In genomic region chr5:135176991-135177390, GRCh38 we compare ENCODE assay signal across 16 cellular contexts.
DNase-seq lines count a peak whose midpoint lies in the region; ATAC-seq and TF ChIP-seq lines count a peak whose summit lies in the region.
"Had no signal": no experiment of that assay in that cellular context is flagged by ENCODE, and none has a peak within 500 bp of the region (broad histone marks: within the 10 kb centered on the region; RNA-seq: fewer than 3 reads in every experiment).

No MANE protein-coding gene starts in this region.

- no peaks in the 10 kb centered on the region for H4K20me1 ChIP-seq in Karpas-422 (ENCODE audit: insufficient read depth, low read depth, low read length)
- H4K20me1 ChIP-seq: BLaER1 treated with 17β-estradiol and CSF1 and Interleukin-3, amounts not matched to agents 10 nM and 100 nM had no signal

- WGBS in esophagus muscularis mucosa: 100% methylated on average over 6 of the region's 7 CpGs

- peak overlapping the region; percentile 55 for H3K4me2 ChIP-seq in Karpas-422 (ENCODE audit: low read depth, low read length, poor library complexity, severe bottlenecking)
- H3K4me2 ChIP-seq: BLaER1 treated with 17β-estradiol and CSF1 and Interleukin-3, amounts not matched to agents 10 nM and 100 nM; GM23338 had no signal

- no peak for TF ChIP-seq EP300 in esophagus muscularis mucosa (IDR thresholded peaks at IDR 0.05)

- BruUV-seq in Caco-2 (replicated peaks; lab: Mats Ljungman, UMichigan): no TSS peak

- H3K4me1 ChIP-seq in Caco-2 (peaks cover 31% of the 10 kb centered on the region), Karpas-422 (ENCODE audit: low read length) (peaks cover 81% of the 10 kb centered on the region), esophagus muscularis mucosa (no peaks in the 10 kb centered on the region)
- no peaks in the 10 kb centered on the region for H3K4me1 ChIP-seq in naive thymus-derived CD4-positive, alpha-beta T cell (ENCODE audit: control insufficient read depth in 2 of 2, insufficient read depth in 2 of 2, low read length in 2 of 2)
- H3K4me1 ChIP-seq: BLaER1 treated with 17β-estradiol and CSF1 and Interleukin-3, amounts not matched to agents 10 nM and 100 nM had no signal

- no peaks in the 10 kb centered on the region for H3K9me2 ChIP-seq in Karpas-422 (replicated peaks; ENCODE audit: insufficient read depth, low read length)

- H3K27ac Mint-ChIP-seq in Caco-2 (ENCODE audit: unreplicated experiment) (peak overlapping the region; percentile 8), osteocyte (ENCODE audit: unreplicated experiment) (no peak overlapping the region)
- H3K27ac Mint-ChIP-seq in naive thymus-derived CD4-positive, alpha-beta T cell: no peak overlapping the region
- H3K27ac Mint-ChIP-seq: B cell; CD8-positive, alpha-beta T cell; GM23338 had no signal

- no peak for DNase-seq in Caco-2
- no peak for DNase-seq in Karpas-422
- peak; percentile 85 for DNase-seq in esophagus muscularis mucosa (ENCODE audit: extremely low spot score)
- peak; percentile 79 for DNase-seq in osteocyte (ENCODE audit: extremely low spot score, unreplicated experiment)
- DNase-seq in activated naive CD4-positive, alpha-beta T cell treated with anti-CD3 and anti-CD28 coated beads, Interleukin-2, amount 50 U/mL, for 16 hours: no peak
- no peak for DNase-seq in naive thymus-derived CD4-positive, alpha-beta T cell
- DNase-seq: CD8-positive, alpha-beta T cell; DMS 273 treated with DMSO at 0.1 percent for 48 hours; DMS53; GDM1; H7; IMR-90 had no signal

- H3K4me3 ChIP-seq in Caco-2 (ENCODE audit: low read depth, low read length) (no peak overlapping the region), Karpas-422 (ENCODE audit: low read length) (no peak overlapping the region), esophagus muscularis mucosa (no peak overlapping the region)
- H3K4me3 ChIP-seq in naive thymus-derived CD4-positive, alpha-beta T cell (ENCODE audit: low read length): no peak overlapping the region
- H3K4me3 ChIP-seq: BLaER1 treated with 17β-estradiol and CSF1 and Interleukin-3, amounts not matched to agents 10 nM and 100 nM; GM23338 had no signal

- H3K27ac ChIP-seq in Karpas-422 (ENCODE audit: low read length): peak overlapping the region; percentile 87; the same call in 1 of the 2 replicates
- no peak overlapping the region for H3K27ac ChIP-seq in esophagus muscularis mucosa (replicated peaks in 1 of 4)
- no peak overlapping the region for H3K27ac ChIP-seq in naive thymus-derived CD4-positive, alpha-beta T cell (ENCODE audit: low read depth, low read length)
- H3K27ac ChIP-seq: BLaER1 treated with 17β-estradiol and CSF1 and Interleukin-3, amounts not matched to agents 10 nM and 100 nM had no signal

- POLR2A ChIA-PET in Caco-2 (lab: Charles Lee): no interaction called here
- POLR2A ChIA-PET in naive thymus-derived CD4-positive, alpha-beta T cell (lab: Charles Lee): no interaction called here

- CTCF ChIA-PET in Caco-2 (lab: Charles Lee): no interaction called here
- CTCF ChIA-PET in naive thymus-derived CD4-positive, alpha-beta T cell (lab: Charles Lee): no interaction called here

- H3K27me3 ChIP-seq in Caco-2 (replicated peaks; ENCODE audit: control insufficient read depth, insufficient read depth, low read length) (no peaks in the 10 kb centered on the region), Karpas-422 (ENCODE audit: low read length) (no peaks in the 10 kb centered on the region), esophagus muscularis mucosa (peaks cover 0 to 22% (median 0%) of the 10 kb centered on the region in 4 donors)
- no peaks in the 10 kb centered on the region for H3K27me3 ChIP-seq in naive thymus-derived CD4-positive, alpha-beta T cell (ENCODE audit: control insufficient read depth in 2 of 2, insufficient read depth in 2 of 2, low read length in 2 of 2)
- H3K27me3 ChIP-seq: BLaER1 treated with 17β-estradiol and CSF1 and Interleukin-3, amounts not matched to agents 10 nM and 100 nM had no signal

- H3K27me3 Mint-ChIP-seq in Caco-2 (ENCODE audit: insufficient read depth, unreplicated experiment) (no peaks in the 10 kb centered on the region), osteocyte (ENCODE audit: unreplicated experiment) (peaks cover 44% of the 10 kb centered on the region)
- peaks cover 7 to 35% (median 17%) of the 10 kb centered on the region in 5 donors for H3K27me3 Mint-ChIP-seq in naive thymus-derived CD4-positive, alpha-beta T cell

- H3K9ac ChIP-seq in Karpas-422 (ENCODE audit: low read length): peak overlapping the region; percentile 47
- H3K9ac ChIP-seq: BLaER1 treated with 17β-estradiol and CSF1 and Interleukin-3, amounts not matched to agents 10 nM and 100 nM had no signal

- H3K4me3 Mint-ChIP-seq in Caco-2 (ENCODE audit: unreplicated experiment) (no peak overlapping the region), osteocyte (ENCODE audit: unreplicated experiment) (no peak overlapping the region)
- H3K4me3 Mint-ChIP-seq in naive thymus-derived CD4-positive, alpha-beta T cell: no peak overlapping the region
- H3K4me3 Mint-ChIP-seq: B cell; CD8-positive, alpha-beta T cell; GM23338 had no signal

- no peak overlapping the region for H2AFZ ChIP-seq in Karpas-422 (ENCODE audit: low read length)
- H2AFZ ChIP-seq: GM23338 had no signal

- H3K36me3 ChIP-seq in Caco-2 (ENCODE audit: control insufficient read depth, insufficient read depth, low read length) (no peaks in the 10 kb centered on the region), Karpas-422 (ENCODE audit: insufficient read depth, low read length) (no peaks in the 10 kb centered on the region), esophagus muscularis mucosa (no peaks in the 10 kb centered on the region)
- no peaks in the 10 kb centered on the region for H3K36me3 ChIP-seq in naive thymus-derived CD4-positive, alpha-beta T cell (ENCODE audit: control insufficient read depth in 2 of 3, insufficient read depth in 3 of 3, low read length in 3 of 3)
- H3K36me3 ChIP-seq: BLaER1 treated with 17β-estradiol and CSF1 and Interleukin-3, amounts not matched to agents 10 nM and 100 nM had no signal

- H3K79me2 ChIP-seq in Karpas-422 (ENCODE audit: low read length): no peaks in the 10 kb centered on the region

- ATAC-seq in naive thymus-derived CD4-positive, alpha-beta T cell: no peak
- ATAC-seq: CD8-positive, alpha-beta T cell; GM23338; HCT116 had no signal

- no peak for TF ChIP-seq POLR2A in esophagus muscularis mucosa (IDR thresholded peaks at IDR 0.05; ENCODE audit: low read depth)

- H3K36me3 Mint-ChIP-seq in Caco-2 (ENCODE audit: insufficient read depth, unreplicated experiment) (no peaks in the 10 kb centered on the region), osteocyte (ENCODE audit: unreplicated experiment) (no peaks in the 10 kb centered on the region)
- H3K36me3 Mint-ChIP-seq in naive thymus-derived CD4-positive, alpha-beta T cell: no peaks in the 10 kb centered on the region
- H3K36me3 Mint-ChIP-seq: CD8-positive, alpha-beta T cell had no signal

- no peak for TF ChIP-seq CTCF in Caco-2 (IDR thresholded peaks at IDR 0.05; ENCODE audit: insufficient read depth in 1 of 2, low read depth in 1 of 2, low read length in 1 of 2, severe bottlenecking in 1 of 2, unreplicated experiment in 1 of 2)
- no peak for TF ChIP-seq CTCF in esophagus muscularis mucosa (IDR thresholded peaks at IDR 0.05)
- no peak for TF ChIP-seq CTCF in osteocyte (IDR thresholded peaks at IDR 0.05)

- H3K9me3 ChIP-seq in Caco-2 (no peaks in the 10 kb centered on the region), Karpas-422 (ENCODE audit: low read length) (no peaks in the 10 kb centered on the region), esophagus muscularis mucosa (no peaks in the 10 kb centered on the region)
- H3K9me3 ChIP-seq in naive thymus-derived CD4-positive, alpha-beta T cell (ENCODE audit: control insufficient read depth in 2 of 3, low read length in 3 of 3): no peaks in the 10 kb centered on the region
- H3K9me3 ChIP-seq: BLaER1 treated with 17β-estradiol and CSF1 and Interleukin-3, amounts not matched to agents 10 nM and 100 nM had no signal

- peaks cover 28% of the 10 kb centered on the region for H3K4me1 Mint-ChIP-seq in Caco-2 (ENCODE audit: low read depth, unreplicated experiment)
- H3K4me1 Mint-ChIP-seq in osteocyte (ENCODE audit: unreplicated experiment): no peaks in the 10 kb centered on the region
- no peaks in the 10 kb centered on the region for H3K4me1 Mint-ChIP-seq in naive thymus-derived CD4-positive, alpha-beta T cell
- H3K4me1 Mint-ChIP-seq: B cell had no signal

- intact Hi-C loops in Caco-2 (cut with micrococcal nuclease; ENCODE audit: unreplicated experiment) (no loop called here), esophagus muscularis mucosa (cut with DNase I) (no loop called here)
- intact Hi-C loops in naive thymus-derived CD4-positive, alpha-beta T cell (cut with micrococcal nuclease): no loop called here

- H3K9me3 Mint-ChIP-seq in Caco-2 (ENCODE audit: unreplicated experiment) (no peaks in the 10 kb centered on the region), osteocyte (ENCODE audit: unreplicated experiment) (no peaks in the 10 kb centered on the region)
- no peaks in the 10 kb centered on the region for H3K9me3 Mint-ChIP-seq in naive thymus-derived CD4-positive, alpha-beta T cell
- H3K9me3 Mint-ChIP-seq: CD8-positive, alpha-beta T cell; GM23338 had no signal

Comparison
In these comparisons a context has a peak if more than half of its experiments do, and no peak if none do; other contexts are left out.
1. DNase-seq: peak in esophagus muscularis mucosa (single experiment) and osteocyte (single experiment); none in Caco-2 (0 of 2), Karpas-422 (single experiment), activated naive CD4-positive, alpha-beta T cell treated with anti-CD3 and anti-CD28 coated beads, Interleukin-2, amount 50 U/mL, for 16 hours (single experiment) and naive thymus-derived CD4-positive, alpha-beta T cell (0 of 9).